ENCODE assay signal across 15 cellular contexts in the genomic region with DNA sequence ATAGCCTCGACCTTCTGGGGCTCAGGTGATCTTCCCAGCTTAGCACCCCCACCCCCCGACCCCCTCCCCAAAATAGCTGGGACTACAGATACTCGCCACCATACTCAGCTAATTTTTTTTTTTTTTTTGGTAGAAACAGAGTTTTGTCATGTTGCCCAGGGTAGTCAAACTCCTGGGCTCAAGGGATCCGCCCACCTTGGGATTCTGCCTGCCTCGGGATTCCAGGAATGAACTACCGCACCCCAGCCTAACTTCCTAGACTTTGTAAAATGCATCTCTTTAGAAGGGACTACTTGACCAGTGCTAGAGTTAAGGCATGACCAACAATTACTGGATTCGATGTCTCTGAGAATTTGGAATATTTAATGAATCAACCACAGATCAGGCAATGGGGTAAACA.
A peak's percentile ranks its signal among the peaks of the same experiment; 100 is the strongest.
DNase-seq lines count a peak whose midpoint lies in the region; ATAC-seq and TF ChIP-seq lines count a peak whose summit lies in the region.
"Had no signal": no experiment of that assay in that cellular context is flagged by ENCODE, and none has a peak within 500 bp of the region (broad histone marks: within the 10 kb centered on the region; RNA-seq: fewer than 3 reads in every experiment).

No MANE protein-coding gene starts in this region.

- H3K4me3 ChIP-seq in CD8-positive, alpha-beta memory T cell (ENCODE audit: low read length), result no peak overlapping the region
- no peak overlapping the region for H3K4me3 ChIP-seq in MM.1S (ENCODE audit: low read length)
- H3K4me3 ChIP-seq: BLaER1 treated with 17β-estradiol and CSF1 and Interleukin-3, amounts not matched to agents 10 nM and 100 nM; lung; neural progenitor cell had no signal

- no peaks in the 10 kb centered on the region for H3K9me3 Mint-ChIP-seq in CD8-positive, alpha-beta memory T cell
- H3K9me3 Mint-ChIP-seq in effector memory CD8-positive, alpha-beta T cell, result no peaks in the 10 kb centered on the region
- H3K9me3 Mint-ChIP-seq in Calu3 (ENCODE audit: low read depth, unreplicated experiment), result no peaks in the 10 kb centered on the region
- H3K9me3 Mint-ChIP-seq: neural progenitor cell had no signal

- H3K4me1 ChIP-seq in CD8-positive, alpha-beta memory T cell (ENCODE audit: insufficient read depth, low read length), result peaks cover 83% of the 10 kb centered on the region
- peaks cover 24% of the 10 kb centered on the region for H3K4me1 ChIP-seq in MM.1S (ENCODE audit: low read length)

- H2AFZ ChIP-seq in MM.1S (ENCODE audit: low read length), result no peak overlapping the region
- H2AFZ ChIP-seq: neural progenitor cell had no signal

- H3K36me3 Mint-ChIP-seq in CD8-positive, alpha-beta memory T cell, result peaks cover 16 to 34% (median 23%) of the 10 kb centered on the region in 3 donors
- H3K36me3 Mint-ChIP-seq in effector memory CD8-positive, alpha-beta T cell (ENCODE audit: insufficient read depth), result peaks cover 13% of the 10 kb centered on the region
- H3K36me3 Mint-ChIP-seq in Calu3 (ENCODE audit: insufficient read depth, unreplicated experiment), result no peaks in the 10 kb centered on the region
- H3K36me3 Mint-ChIP-seq: neural progenitor cell had no signal

- peaks cover 87 to 97% (median 96%) of the 10 kb centered on the region in 3 donors for H3K4me1 Mint-ChIP-seq in CD8-positive, alpha-beta memory T cell
- peaks cover 61 to 81% of the 10 kb centered on the region in 2 donors for H3K4me1 Mint-ChIP-seq in effector memory CD8-positive, alpha-beta T cell (ENCODE audit: low read depth in 2 of 2)
- peaks cover 36% of the 10 kb centered on the region for H3K4me1 Mint-ChIP-seq in Calu3 (ENCODE audit: low read depth, unreplicated experiment)

- peak overlapping the region; percentile 64 to 98 (median 91) for H3K27ac Mint-ChIP-seq in CD8-positive, alpha-beta memory T cell
- H3K27ac Mint-ChIP-seq in effector memory CD8-positive, alpha-beta T cell, result peak overlapping the region; percentile 93 to 95
- no peak overlapping the region for H3K27ac Mint-ChIP-seq in Calu3 (ENCODE audit: unreplicated experiment)
- H3K27ac Mint-ChIP-seq: neural progenitor cell had no signal

- intact Hi-C loops in sciatic nerve (cut with DNase I) (no loop called here), Calu3 (cut with micrococcal nuclease; ENCODE audit: unreplicated experiment) (no loop called here)

- DNase-seq in CD8-positive, alpha-beta memory T cell, result no peak
- DNase-seq in MM.1S (no peak), sciatic nerve (ENCODE audit: low spot score) (no peak), NCI-H128 (lab: John Stamatoyannopoulos, UW; ENCODE audit: unreplicated experiment) (no peak), NCI-H69 (lab: John Stamatoyannopoulos, UW) (no peak), Calu3 (no peak)
- DNase-seq in effector memory CD8-positive, alpha-beta T cell, result no peak
- DNase-seq: activated CD4-positive, CD25-positive, alpha-beta regulatory T cell treated with anti-CD3 and anti-CD28 coated beads, Interleukin-2, amount 50 U/mL, for 72 hours; DMS79 treated with DMSO at 0.1 percent for 48 hours; NCI-H2029 treated with DMSO at 0.1 percent for 48 hours; stimulated activated naive CD4-positive, alpha-beta T cell treated with Interleukin-2 at 50 U/mL for 16 hours; SW 1271 had no signal

- no peak for ATAC-seq in effector memory CD8-positive, alpha-beta T cell (replicated peaks)
- ATAC-seq in sciatic nerve, result peak; percentile 14

- no peak overlapping the region for H3K27ac ChIP-seq in CD8-positive, alpha-beta memory T cell (ENCODE audit: low read depth, low read length)
- H3K27ac ChIP-seq in MM.1S (ENCODE audit: low read length), result no peak overlapping the region
- H3K27ac ChIP-seq: BLaER1 treated with 17β-estradiol and CSF1 and Interleukin-3, amounts not matched to agents 10 nM and 100 nM; neural progenitor cell had no signal

- no peaks in the 10 kb centered on the region for H4K20me1 ChIP-seq in MM.1S (ENCODE audit: insufficient read depth, low read length)
- H4K20me1 ChIP-seq: BLaER1 treated with 17β-estradiol and CSF1 and Interleukin-3, amounts not matched to agents 10 nM and 100 nM had no signal

- no peaks in the 10 kb centered on the region for H3K9me2 ChIP-seq in MM.1S (replicated peaks; ENCODE audit: insufficient read depth, low read length)

- POLR2A ChIA-PET in CD8-positive, alpha-beta memory T cell (lab: Charles Lee), result no interaction called here

- no peak overlapping the region for H3K9ac ChIP-seq in MM.1S (ENCODE audit: low read length)
- H3K9ac ChIP-seq: BLaER1 treated with 17β-estradiol and CSF1 and Interleukin-3, amounts not matched to agents 10 nM and 100 nM; neural progenitor cell had no signal

- H3K27me3 ChIP-seq in CD8-positive, alpha-beta memory T cell (ENCODE audit: insufficient read depth, low read length, poor library complexity, severe bottlenecking), result no peaks in the 10 kb centered on the region
- no peaks in the 10 kb centered on the region for H3K27me3 ChIP-seq in MM.1S (replicated peaks; ENCODE audit: insufficient read depth, low read length)
- H3K27me3 ChIP-seq: BLaER1 treated with 17β-estradiol and CSF1 and Interleukin-3, amounts not matched to agents 10 nM and 100 nM had no signal

- BruUV-seq in Calu3 (replicated peaks; lab: Mats Ljungman, UMichigan), result no TSS peak

- peaks cover 11% of the 10 kb centered on the region; the same call in 1 of the 2 replicates for H3F3A ChIP-seq in MM.1S (ENCODE audit: insufficient read depth, low read length)

- peak overlapping the region in 6 of 7 donors; percentile 30 to 82 (median 80) for H3K4me3 Mint-ChIP-seq in CD8-positive, alpha-beta memory T cell
- H3K4me3 Mint-ChIP-seq in effector memory CD8-positive, alpha-beta T cell, result peak overlapping the region; percentile 68 to 72
- H3K4me3 Mint-ChIP-seq in Calu3 (ENCODE audit: low read depth, unreplicated experiment), result no peak overlapping the region
- H3K4me3 Mint-ChIP-seq: neural progenitor cell had no signal

- no peaks in the 10 kb centered on the region for H3K36me3 ChIP-seq in CD8-positive, alpha-beta memory T cell (ENCODE audit: insufficient read depth, low read length)
- H3K36me3 ChIP-seq in MM.1S (replicated peaks; ENCODE audit: insufficient read depth, low read length), result no peaks in the 10 kb centered on the region
- H3K36me3 ChIP-seq: BLaER1 treated with 17β-estradiol and CSF1 and Interleukin-3, amounts not matched to agents 10 nM and 100 nM; neural progenitor cell had no signal

- CTCF ChIA-PET in CD8-positive, alpha-beta memory T cell (lab: Charles Lee), result no interaction called here
- CTCF ChIA-PET in Calu3 (lab: Charles Lee), result no interaction called here

- H3K79me2 ChIP-seq in MM.1S (ENCODE audit: low read length), result peaks cover 73% of the 10 kb centered on the region

- TF ChIP-seq CTCF in MM.1S (IDR thresholded peaks at IDR 0.05; ENCODE audit: low read length) (no peak), Calu3 (IDR thresholded peaks at IDR 0.05; ENCODE audit: unreplicated experiment) (no peak)

- no peaks in the 10 kb centered on the region for H3K27me3 Mint-ChIP-seq in CD8-positive, alpha-beta memory T cell
- no peaks in the 10 kb centered on the region for H3K27me3 Mint-ChIP-seq in effector memory CD8-positive, alpha-beta T cell
- H3K27me3 Mint-ChIP-seq in Calu3 (ENCODE audit: unreplicated experiment), result no peaks in the 10 kb centered on the region

- peak overlapping the region; percentile 51; the same call in 1 of the 2 replicates for H3K4me2 ChIP-seq in MM.1S (ENCODE audit: low read depth, low read length)
- H3K4me2 ChIP-seq: neural progenitor cell had no signal

- H3K9me3 ChIP-seq in CD8-positive, alpha-beta memory T cell (ENCODE audit: low read length), result no peaks in the 10 kb centered on the region
- no peaks in the 10 kb centered on the region for H3K9me3 ChIP-seq in MM.1S (replicated peaks; ENCODE audit: insufficient read depth, low read length)
- H3K9me3 ChIP-seq: BLaER1 treated with 17β-estradiol and CSF1 and Interleukin-3, amounts not matched to agents 10 nM and 100 nM had no signal
